9 cellular contexts compared by ENCODE assay signal in the genomic region with DNA sequence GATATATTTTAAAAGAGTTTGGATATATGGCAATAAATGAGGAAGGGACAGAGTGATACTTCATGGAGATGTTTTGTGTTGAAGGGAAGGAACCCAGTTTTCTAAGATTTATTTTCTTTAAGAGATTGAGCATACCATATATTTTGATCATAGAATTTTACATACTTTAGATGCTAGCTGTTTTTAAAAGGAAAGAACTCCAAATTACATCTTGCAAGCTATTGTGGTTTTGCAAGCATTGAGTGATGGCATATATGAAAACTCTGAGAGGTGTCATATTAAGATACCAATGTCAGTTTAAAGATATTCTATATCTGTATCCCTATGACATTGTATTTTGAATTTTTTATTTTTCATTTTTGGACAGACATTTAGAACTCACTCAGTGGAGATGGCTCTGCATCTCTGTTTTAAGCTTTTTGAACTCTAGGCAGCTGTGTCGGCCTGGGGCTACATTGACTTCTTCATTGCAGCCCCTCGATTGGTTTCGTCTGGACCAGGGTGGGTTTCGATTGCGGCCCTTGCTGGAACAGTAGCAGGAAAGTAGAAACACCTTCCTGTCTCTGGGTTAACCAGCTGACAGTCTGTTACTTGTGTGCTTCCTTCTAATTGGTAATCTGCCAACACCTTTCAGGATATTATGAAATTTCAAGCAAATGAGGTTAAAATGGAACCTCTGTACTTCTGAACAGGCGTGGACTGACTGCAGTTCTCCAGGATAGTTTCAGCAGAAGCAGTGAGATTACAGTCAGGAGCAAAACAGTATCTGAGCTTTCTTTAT. TPM values are rescaled to one million over a fixed set of nuclear protein-coding genes. Genes with fewer than 3 reads are reported as not detected.
DNase-seq lines count a peak whose midpoint lies in the region; FAIRE-seq lines count a peak whose summit lies in the region.
"Had no signal": no experiment of that assay in that cellular context is flagged by ENCODE, and none has a peak within 500 bp of the region (broad histone marks: within the 10 kb centered on the region; RNA-seq: fewer than 3 reads in every experiment).

No MANE protein-coding gene starts in this region.

- DNase-seq in NK-92 treated with Interleukin-12 subunit alpha and Interleukin-12 subunit beta, amount 100 ng/mL, for 24 hours (lab: John Stamatoyannopoulos, UW), result peak; percentile 45
- DNase-seq in NK-92 (lab: John Stamatoyannopoulos, UW; ENCODE audit: unreplicated experiment), result no peak
- peak; percentile 15 for DNase-seq in NCI-H69 (lab: John Stamatoyannopoulos, UW)
- DNase-seq in dermis blood vessel endothelial cell, result peak; percentile 73
- no peak for DNase-seq in RCC 7860 (ENCODE audit: low spot score)
- DNase-seq in posterior vena cava (ENCODE audit: low spot score), result no peak
- DNase-seq in mesendoderm, result no peak

- no peak overlapping the region for H3K23ac ChIP-seq in mesendoderm (ENCODE audit: low read length)

- no CpG with 5 or more reads among the region's 6 CpGs for WGBS in mesendoderm (ENCODE audit: extremely low coverage, insufficient coverage, low lambda C conversion rate)

- no peak overlapping the region for H2AK5ac ChIP-seq in mesendoderm (ENCODE audit: low read length)

- intact Hi-C loops in posterior vena cava (cut with DNase I), result no loop called here

- no peak overlapping the region for H3K4me2 ChIP-seq in mesendoderm (ENCODE audit: low read length)

- no peak overlapping the region for H3K56ac ChIP-seq in mesendoderm (ENCODE audit: low read length)

- peaks cover 69 to 75% (median 72%) of the 10 kb centered on the region in 3 donors for H3K4me1 ChIP-seq in skeletal muscle tissue (ENCODE audit: control insufficient read depth in 3 of 3, insufficient read depth in 3 of 3, low read length in 3 of 3)
- peaks cover 13% of the 10 kb centered on the region for H3K4me1 ChIP-seq in mesendoderm (ENCODE audit: control insufficient read depth, low read depth, low read length)

- no peaks in the 10 kb centered on the region for H3K9me3 ChIP-seq in skeletal muscle tissue (ENCODE audit: control insufficient read depth in 3 of 3, low read length in 3 of 3)

- H3K36me3 ChIP-seq in skeletal muscle tissue (ENCODE audit: control insufficient read depth in 3 of 3, insufficient read depth in 3 of 3, low read length in 3 of 3) (no peaks in the 10 kb centered on the region), mesendoderm (ENCODE audit: control insufficient read depth, insufficient read depth, low read length) (no peaks in the 10 kb centered on the region)

- no peak overlapping the region for H3K18ac ChIP-seq in mesendoderm (ENCODE audit: low read length)

- no peak overlapping the region for H2BK15ac ChIP-seq in mesendoderm (replicated peaks; ENCODE audit: low read depth)

- H2BK5ac ChIP-seq in mesendoderm (ENCODE audit: low read length), result no peak overlapping the region

- H3K27me3 ChIP-seq in skeletal muscle tissue (ENCODE audit: control insufficient read depth in 3 of 3, insufficient read depth in 3 of 3, low read length in 3 of 3) (no peaks in the 10 kb centered on the region), mesendoderm (ENCODE audit: insufficient read depth, low read length, poor library complexity) (no peaks in the 10 kb centered on the region)

- no peak overlapping the region for H3K4ac ChIP-seq in mesendoderm (ENCODE audit: low read depth, low read length)

- peaks cover 46% of the 10 kb centered on the region for H3K79me1 ChIP-seq in mesendoderm (ENCODE audit: low read length)

- H3K9ac ChIP-seq in skeletal muscle tissue (ENCODE audit: low read depth in 1 of 3, low read length in 3 of 3), result no peak overlapping the region
- no peak overlapping the region for H3K9ac ChIP-seq in mesendoderm (ENCODE audit: low read length)

- peaks cover 66% of the 10 kb centered on the region for H3K79me2 ChIP-seq in mesendoderm (ENCODE audit: control insufficient read depth, insufficient read depth, low read length)

- FAIRE-seq in RCC 7860 (lab: Jason Lieb, UNC), result no peak

- no peak overlapping the region for H2BK120ac ChIP-seq in mesendoderm (ENCODE audit: low read depth, low read length)

- peak overlapping the region; percentile 71 for H3K27ac ChIP-seq in skeletal muscle tissue (ENCODE audit: low read depth, low read length)
- no peak overlapping the region for H3K27ac ChIP-seq in mesendoderm (ENCODE audit: low read depth, low read length)
- H3K27ac ChIP-seq: 22Rv1 had no signal

- no peak overlapping the region for H4K5ac ChIP-seq in mesendoderm (ENCODE audit: low read length)

- no peak overlapping the region for H4K8ac ChIP-seq in mesendoderm (ENCODE audit: low read depth, low read length)

- peak overlapping the region in 1 of 3 donors; percentile 24 for H3K4me3 ChIP-seq in skeletal muscle tissue (ENCODE audit: low read length in 3 of 3)
- H3K4me3 ChIP-seq in mesendoderm (ENCODE audit: low read length), result no peak overlapping the region

RNA-seq across cellular contexts. Expression of a gene that starts 14.0 kb away (rescaled TPM):
- 120 and 153 TPM in 2 replicates for total RNA-seq in dermis blood vessel endothelial cell
- total RNA-seq in skeletal muscle tissue, result 161 TPM
- total RNA-seq in posterior vena cava, result 10 to 100 TPM; 62.7 to 71.8 TPM
- polyA plus RNA-seq in mesendoderm (2013, experiment 1 of 2), result 19.9 TPM
- polyA plus RNA-seq in mesendoderm (2013, experiment 2 of 2), result 19.9 TPM

Comparison
In these comparisons a context has a peak if more than half of its experiments do, and no peak if none do; other contexts are left out.
1. DNase-seq: peak in NK-92 treated with Interleukin-12 subunit alpha and Interleukin-12 subunit beta, amount 100 ng/mL, for 24 hours (single experiment), NCI-H69 (single experiment) and dermis blood vessel endothelial cell (single experiment); none in NK-92 (single experiment), RCC 7860 (single experiment), posterior vena cava (single experiment) and mesendoderm (single experiment).